Comparison of ENCODE assay signal across 15 cellular contexts in genomic region chr5:82991678-82992323, GRCh38.
A peak's percentile ranks its signal among the peaks of the same experiment; 100 is the strongest.
DNase-seq lines count a peak whose midpoint lies in the region; ATAC-seq and TF ChIP-seq lines count a peak whose summit lies in the region.
"Had no signal": no experiment of that assay in that cellular context is flagged by ENCODE, and none has a peak within 500 bp of the region (broad histone marks: within the 10 kb centered on the region; RNA-seq: fewer than 3 reads in every experiment).

No MANE protein-coding gene starts in this region.

- no peaks in the 10 kb centered on the region for H3K36me3 Mint-ChIP-seq in natural killer cell treated with Interleukin-12 subunit alpha and Interleukin-12 subunit beta and Interleukin-15 and Interleukin-18, amount 100 ng/mL, for 72 hours
- no peaks in the 10 kb centered on the region for H3K36me3 Mint-ChIP-seq in natural killer cell
- H3K36me3 Mint-ChIP-seq in chondrocyte (ENCODE audit: low read depth) = no peaks in the 10 kb centered on the region

- H3K9me3 Mint-ChIP-seq in natural killer cell treated with Interleukin-12 subunit alpha and Interleukin-12 subunit beta and Interleukin-15 and Interleukin-18, amount 100 ng/mL, for 72 hours = no peaks in the 10 kb centered on the region
- H3K9me3 Mint-ChIP-seq in natural killer cell = no peaks in the 10 kb centered on the region
- H3K9me3 Mint-ChIP-seq in chondrocyte (ENCODE audit: low read depth) = no peaks in the 10 kb centered on the region
- H3K9me3 Mint-ChIP-seq: activated T-cell treated with anti-CD3 and anti-CD28 coated beads, Interleukin-2, amount 50 U/mL, for 4 hours had no signal

- TF ChIP-seq CTCF in natural killer cell (IDR thresholded peaks at IDR 0.05) (no peak), chondrocyte (IDR thresholded peaks at IDR 0.05) (no peak)

- peak; percentile 57 to 69 for ATAC-seq in natural killer cell treated with Interleukin-12 subunit alpha and Interleukin-12 subunit beta and Interleukin-15 and Interleukin-18, amount 100 ng/mL, for 72 hours
- ATAC-seq in natural killer cell (no peak), HG02798 (IDR thresholded peaks at IDR 0.05; ENCODE audit: poor library complexity, unreplicated experiment) (no peak), HG03095 (IDR thresholded peaks at IDR 0.05; ENCODE audit: unreplicated experiment) (no peak)
- ATAC-seq: A549; activated T-cell treated with anti-CD3 and anti-CD28 coated beads, Interleukin-2, amount 50 U/mL, for 4 hours had no signal

- no peak overlapping the region for H3K4me3 ChIP-seq in MG63
- H3K4me3 ChIP-seq: A549, ascending aorta, tibial artery had no signal

- H3K27me3 ChIP-seq in MG63 = no peaks in the 10 kb centered on the region
- H3K27me3 ChIP-seq: ascending aorta, tibial artery had no signal

- H3K9me3 ChIP-seq in MG63 = no peaks in the 10 kb centered on the region
- H3K9me3 ChIP-seq: A549, ascending aorta, tibial artery had no signal

- no peak overlapping the region for H3K4me3 Mint-ChIP-seq in natural killer cell treated with Interleukin-12 subunit alpha and Interleukin-12 subunit beta and Interleukin-15 and Interleukin-18, amount 100 ng/mL, for 72 hours
- H3K4me3 Mint-ChIP-seq in natural killer cell = no peak overlapping the region
- no peak overlapping the region for H3K4me3 Mint-ChIP-seq in chondrocyte (ENCODE audit: unreplicated experiment)
- H3K4me3 Mint-ChIP-seq: activated T-cell treated with anti-CD3 and anti-CD28 coated beads, Interleukin-2, amount 50 U/mL, for 4 hours had no signal

- H3K27ac Mint-ChIP-seq in natural killer cell treated with Interleukin-12 subunit alpha and Interleukin-12 subunit beta and Interleukin-15 and Interleukin-18, amount 100 ng/mL, for 72 hours = peak overlapping the region in 1 of 2 donors; percentile 55
- H3K27ac Mint-ChIP-seq in natural killer cell = no peak overlapping the region
- H3K27ac Mint-ChIP-seq in chondrocyte (ENCODE audit: unreplicated experiment) = peak overlapping the region; percentile 68

- H3K36me3 ChIP-seq in MG63 = no peaks in the 10 kb centered on the region
- H3K36me3 ChIP-seq: ascending aorta, tibial artery had no signal

- DNase-seq in natural killer cell treated with Interleukin-12 subunit alpha and Interleukin-12 subunit beta and Interleukin-15 and Interleukin-18, amount 100 ng/mL, for 72 hours (ENCODE audit: low spot score) = no peak
- DNase-seq in natural killer cell (no peak), NCI-H2029 (lab: John Stamatoyannopoulos, UW) (peak; percentile 31), chondrocyte (ENCODE audit: low spot score) (no peak), DMS153 treated with DMSO at 0.1 percent for 48 hours (lab: John Stamatoyannopoulos, UW; ENCODE audit: unreplicated experiment) (no peak), MG63 (no peak)
- DNase-seq: activated CD4-positive, CD25-positive, alpha-beta regulatory T cell treated with anti-CD3 and anti-CD28 coated beads, Interleukin-2, amount 50 U/mL, for 72 hours; activated T-cell treated with anti-CD3 and anti-CD28 coated beads, Interleukin-2, amount 50 U/mL, for 4 hours; hypothalamus; nucleus accumbens; tibial artery had no signal

- intact Hi-C loops in natural killer cell (cut with micrococcal nuclease) = no loop called here

- peaks cover 8 to 12% of the 10 kb centered on the region in 2 donors for H3K27me3 Mint-ChIP-seq in natural killer cell treated with Interleukin-12 subunit alpha and Interleukin-12 subunit beta and Interleukin-15 and Interleukin-18, amount 100 ng/mL, for 72 hours
- H3K27me3 Mint-ChIP-seq in natural killer cell (ENCODE audit: low read depth in 2 of 2) = no peaks in the 10 kb centered on the region
- H3K27me3 Mint-ChIP-seq in chondrocyte (ENCODE audit: low read depth) = no peaks in the 10 kb centered on the region

- peaks cover 0 to 21% of the 10 kb centered on the region in 2 donors for H3K4me1 Mint-ChIP-seq in natural killer cell treated with Interleukin-12 subunit alpha and Interleukin-12 subunit beta and Interleukin-15 and Interleukin-18, amount 100 ng/mL, for 72 hours (ENCODE audit: low read depth in 2 of 2)
- no peaks in the 10 kb centered on the region for H3K4me1 Mint-ChIP-seq in natural killer cell
- peaks cover 15% of the 10 kb centered on the region for H3K4me1 Mint-ChIP-seq in chondrocyte (ENCODE audit: low read depth)

Comparison
In these comparisons a context has a peak if more than half of its experiments do, and no peak if none do; other contexts are left out.
1. ATAC-seq: peak in natural killer cell treated with Interleukin-12 subunit alpha and Interleukin-12 subunit beta and Interleukin-15 and Interleukin-18, amount 100 ng/mL, for 72 hours (2 of 2); none in natural killer cell (0 of 3), HG02798 (single experiment) and HG03095 (single experiment).